8 cellular contexts compared by ENCODE assay signal in the genomic region with DNA sequence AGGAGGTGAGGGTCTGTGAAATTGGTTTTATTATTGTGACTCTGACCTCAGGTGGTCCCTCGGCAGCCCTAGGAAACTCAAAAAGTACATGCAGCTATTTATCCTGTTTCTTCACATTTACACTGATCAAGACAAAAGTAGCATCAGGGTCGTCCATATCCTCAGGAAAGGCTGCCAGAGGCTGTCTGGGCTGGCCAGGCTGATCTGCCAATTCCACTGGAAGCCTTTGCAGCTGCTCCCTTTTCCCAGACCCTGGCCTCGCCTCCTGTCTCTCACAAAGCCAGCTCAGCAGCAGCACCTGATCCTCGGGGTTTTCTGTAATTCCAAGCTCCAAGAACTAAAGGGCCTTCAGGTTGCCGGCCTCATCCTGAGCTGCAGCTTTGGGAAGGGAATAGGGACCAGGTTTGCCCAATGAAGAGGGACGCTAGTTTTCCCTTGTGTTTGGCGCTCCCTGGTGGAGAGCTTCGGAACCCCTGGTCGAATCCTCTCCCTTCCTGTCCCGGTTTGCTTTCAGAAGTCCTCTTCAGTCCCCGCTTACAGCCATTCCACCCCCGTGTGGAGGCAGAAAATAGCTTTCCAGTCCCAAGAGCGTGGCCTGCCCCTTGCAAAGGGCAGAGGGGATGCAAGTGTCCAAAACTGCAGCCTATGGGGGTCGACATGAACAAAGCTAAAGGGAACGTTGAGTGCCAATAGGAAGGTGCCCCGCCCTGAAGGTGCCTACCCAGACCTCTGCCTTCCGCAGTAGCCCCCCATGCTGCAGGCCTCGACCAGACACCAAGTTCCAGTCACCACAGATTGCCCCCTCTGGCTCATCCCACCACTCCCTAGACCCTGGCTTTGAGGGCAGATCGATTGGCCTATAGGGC. TPM values are rescaled to one million over a fixed set of nuclear protein-coding genes. Genes with fewer than 3 reads are reported as not detected.
DNase-seq lines count a peak whose midpoint lies in the region; ATAC-seq and TF ChIP-seq lines count a peak whose summit lies in the region.

No MANE protein-coding gene starts in this region.

- no peaks in the 10 kb centered on the region for H3K9me3 ChIP-seq in neutrophil

- H3K4me3 ChIP-seq in H7 (ENCODE audit: insufficient read depth, low read depth, low read length) (no peak overlapping the region), fibroblast of the aortic adventitia (ENCODE audit: low read depth, low read length) (no peak overlapping the region), neutrophil (ENCODE audit: low read depth in 1 of 2, low read length in 1 of 2) (no peak overlapping the region)

- no peaks in the 10 kb centered on the region for H3K36me3 ChIP-seq in H7 (replicated peaks; ENCODE audit: control insufficient read depth, insufficient read depth, low read length)
- H3K36me3 ChIP-seq in neutrophil, result no peaks in the 10 kb centered on the region

- TF ChIP-seq CTCF in AG09319 (IDR thresholded peaks at IDR 0.05; ENCODE audit: low read depth, low read length) (peak; percentile 89), fibroblast of the aortic adventitia (IDR thresholded peaks at IDR 0.05; ENCODE audit: insufficient read depth, low read length) (peak; percentile 88), neutrophil (IDR thresholded peaks at IDR 0.05) (peak; percentile 84)

- H3K4me1 Mint-ChIP-seq in activated T-helper 1 cell treated with anti-CD3 and anti-CD28 coated beads, Interleukin-12 subunit alpha, Interleukin-12 subunit beta, Interleukin-2, Interleukin-4 antibody, amounts not matched to agents 30 ng/mL and 10 ng/mL and 1 ng/mL, durations not matched to agents 14 hours and 24 hours and 36 hours (ENCODE audit: low read depth), result no peaks in the 10 kb centered on the region

- H3K4me3 Mint-ChIP-seq in activated T-helper 1 cell treated with anti-CD3 and anti-CD28 coated beads, Interleukin-12 subunit alpha, Interleukin-12 subunit beta, Interleukin-2, Interleukin-4 antibody, amounts not matched to agents 30 ng/mL and 10 ng/mL and 1 ng/mL, durations not matched to agents 14 hours and 24 hours and 36 hours, result no peak overlapping the region

- no peak for ATAC-seq in GM21786 (IDR thresholded peaks at IDR 0.05; ENCODE audit: unreplicated experiment)

- no peak overlapping the region for H3K27ac ChIP-seq in neutrophil

- intact Hi-C loops in activated T-helper 1 cell treated with anti-CD3 and anti-CD28 coated beads, Interleukin-12 subunit alpha, Interleukin-12 subunit beta, Interleukin-2, Interleukin-4 antibody, amounts not matched to agents 30 ng/mL and 10 ng/mL and 1 ng/mL, durations not matched to agents 14 hours and 24 hours and 36 hours (cut with micrococcal nuclease), result loop anchor here (1.0 to 5.0 kb wide), 6 partner anchors 72 to 402 kb away; partner anchors contain the start of gene RPL26

- no peak overlapping the region for H3K27ac Mint-ChIP-seq in activated T-helper 1 cell treated with anti-CD3 and anti-CD28 coated beads, Interleukin-12 subunit alpha, Interleukin-12 subunit beta, Interleukin-2, Interleukin-4 antibody, amounts not matched to agents 30 ng/mL and 10 ng/mL and 1 ng/mL, durations not matched to agents 14 hours and 24 hours and 36 hours

- no peaks in the 10 kb centered on the region for H3K9me3 Mint-ChIP-seq in activated T-helper 1 cell treated with anti-CD3 and anti-CD28 coated beads, Interleukin-12 subunit alpha, Interleukin-12 subunit beta, Interleukin-2, Interleukin-4 antibody, amounts not matched to agents 30 ng/mL and 10 ng/mL and 1 ng/mL, durations not matched to agents 14 hours and 24 hours and 36 hours

- peaks cover 29 to 33% of the 10 kb centered on the region in 2 experiments for H3K4me1 ChIP-seq in neutrophil (ENCODE audit: control insufficient read depth in 1 of 2, insufficient read depth in 1 of 2, low read depth in 1 of 2, low read length in 1 of 2)

- H3K27me3 Mint-ChIP-seq in activated T-helper 1 cell treated with anti-CD3 and anti-CD28 coated beads, Interleukin-12 subunit alpha, Interleukin-12 subunit beta, Interleukin-2, Interleukin-4 antibody, amounts not matched to agents 30 ng/mL and 10 ng/mL and 1 ng/mL, durations not matched to agents 14 hours and 24 hours and 36 hours (ENCODE audit: insufficient read depth), result peaks cover 9% of the 10 kb centered on the region

- H3K27me3 ChIP-seq in H7 (ENCODE audit: control insufficient read depth, insufficient read depth, low read length) (no peaks in the 10 kb centered on the region), neutrophil (no peaks in the 10 kb centered on the region)

- DNase-seq in AG09319 (ENCODE audit: extremely low read depth, low read depth) (peak; percentile 16), H7 (peak; percentile 89), OCI-M2 (lab: John Stamatoyannopoulos, UW; ENCODE audit: unreplicated experiment) (peak; percentile 65), fibroblast of the aortic adventitia (ENCODE audit: low read depth) (peak; percentile 81), superior temporal gyrus (ENCODE audit: extremely low spot score) (peak; percentile 80)
- peak; percentile 19 for DNase-seq in activated T-helper 1 cell treated with anti-CD3 and anti-CD28 coated beads, Interleukin-12 subunit alpha, Interleukin-12 subunit beta, Interleukin-2, Interleukin-4 antibody, amounts not matched to agents 30 ng/mL and 10 ng/mL and 1 ng/mL, durations not matched to agents 14 hours and 24 hours and 36 hours (ENCODE audit: low spot score)

- H3K36me3 Mint-ChIP-seq in activated T-helper 1 cell treated with anti-CD3 and anti-CD28 coated beads, Interleukin-12 subunit alpha, Interleukin-12 subunit beta, Interleukin-2, Interleukin-4 antibody, amounts not matched to agents 30 ng/mL and 10 ng/mL and 1 ng/mL, durations not matched to agents 14 hours and 24 hours and 36 hours (ENCODE audit: low read depth), result no peaks in the 10 kb centered on the region

RNA-seq across cellular contexts. Expression of gene MFSD6L, which starts 13.4 kb away (rescaled TPM):
- total RNA-seq in H7 (2014; rRNA removed; shearing (Covaris generic)), result 0.07 TPM in 1 of 2 replicates, not detected in the other
- 0.12 and 0.13 TPM in 2 replicates for total RNA-seq in activated T-helper 1 cell treated with anti-CD3 and anti-CD28 coated beads, Interleukin-12 subunit alpha, Interleukin-12 subunit beta, Interleukin-2, Interleukin-4 antibody, amounts not matched to agents 30 ng/mL and 10 ng/mL and 1 ng/mL, durations not matched to agents 14 hours and 24 hours and 36 hours
- total RNA-seq in fibroblast of the aortic adventitia (ENCODE audit: low replicate concordance), result not detected in 2 replicates

RNA-seq across cellular contexts. Expression of gene SPDYE4, which starts 27.4 kb away (rescaled TPM):
- not detected in 2 replicates for total RNA-seq in H7 (2014; rRNA removed; shearing (Covaris generic))
- total RNA-seq in activated T-helper 1 cell treated with anti-CD3 and anti-CD28 coated beads, Interleukin-12 subunit alpha, Interleukin-12 subunit beta, Interleukin-2, Interleukin-4 antibody, amounts not matched to agents 30 ng/mL and 10 ng/mL and 1 ng/mL, durations not matched to agents 14 hours and 24 hours and 36 hours, result not detected in 2 replicates
- not detected in 2 replicates for total RNA-seq in fibroblast of the aortic adventitia (ENCODE audit: low replicate concordance)

RNA-seq across cellular contexts. Expression of gene CCDC42, which starts 41.1 kb away (rescaled TPM):
- total RNA-seq in H7 (2014; rRNA removed; shearing (Covaris generic)), result not detected in 2 replicates
- total RNA-seq in activated T-helper 1 cell treated with anti-CD3 and anti-CD28 coated beads, Interleukin-12 subunit alpha, Interleukin-12 subunit beta, Interleukin-2, Interleukin-4 antibody, amounts not matched to agents 30 ng/mL and 10 ng/mL and 1 ng/mL, durations not matched to agents 14 hours and 24 hours and 36 hours, result 0.83 TPM in 1 of 2 replicates, not detected in the other
- total RNA-seq in fibroblast of the aortic adventitia (ENCODE audit: low replicate concordance), result not detected in 2 replicates

Comparison
In these comparisons a context has a peak if more than half of its experiments do, and no peak if none do; other contexts are left out.
1. DNase-seq: peak in every context shown above with its lines; median percentile 89 in H7; 81 in fibroblast of the aortic adventitia; 80 in superior temporal gyrus; 65 in OCI-M2; 19 in activated T-helper 1 cell treated with anti-CD3 and anti-CD28 coated beads, Interleukin-12 subunit alpha, Interleukin-12 subunit beta, Interleukin-2, Interleukin-4 antibody, amounts not matched to agents 30 ng/mL and 10 ng/mL and 1 ng/mL, durations not matched to agents 14 hours and 24 hours and 36 hours; 16 in AG09319.